Comparison of ENCODE assay signal across 21 cellular contexts in genomic region chr10:81575007-81575406, GRCh38.
"Had no signal": no experiment of that assay in that cellular context is flagged by ENCODE, and none has a peak within 500 bp of the region (broad histone marks: within the 10 kb centered on the region; RNA-seq: fewer than 3 reads in every experiment).

No MANE protein-coding gene starts in this region.

- H3K36me3 ChIP-seq: colonic mucosa, gastrocnemius medialis, neutrophil, pancreas, right lobe of liver, stomach, thyroid gland, vagina had no signal

- H3K27ac ChIP-seq: colonic mucosa, gastrocnemius medialis, neutrophil, pancreas, right lobe of liver, stomach, thyroid gland, vagina had no signal

- ATAC-seq: gastrocnemius medialis; left lobe of liver; natural killer cell treated with Interleukin-12 subunit alpha and Interleukin-12 subunit beta and Interleukin-15 and Interleukin-18, amount 100 ng/mL, for 72 hours; pancreas; right lobe of liver; stimulated activated effector memory CD8-positive, alpha-beta T cell treated with anti-CD3 and anti-CD28 coated beads, Interleukin-12 subunit alpha, Interleukin-12 subunit beta, amount 100 ng/mL, for 72 hours had no signal

- H3K4me3 ChIP-seq: colonic mucosa, gastrocnemius medialis, lung, pancreas, right lobe of liver, stomach, thyroid gland, vagina had no signal

- DNase-seq: colonic mucosa; effector CD8-positive, alpha-beta T cell; endodermal cell; gastrocnemius medialis; kidney; pancreas; retina; right lobe of liver; small intestine; stimulated activated CD4-positive, alpha-beta T cell treated with anti-CD3 and anti-CD28 coated beads, Interleukin-15, amount 100 ng/mL, for 24 hours; stimulated activated CD4-positive, alpha-beta T cell treated with anti-CD3 and anti-CD28 coated beads, Interleukin-2, amount 100 ng/mL, for 48 hours; stimulated activated naive CD4-positive, alpha-beta T cell treated with Interleukin-2 at 50 U/mL for 16 hours; stomach; thyroid gland; trophoblast cell had no signal

- H3K4me1 ChIP-seq: colonic mucosa, gastrocnemius medialis, pancreas, right lobe of liver, stomach, thyroid gland, vagina had no signal

- H3K9me3 ChIP-seq: colonic mucosa, gastrocnemius medialis, neutrophil, pancreas, right lobe of liver, thyroid gland, vagina had no signal

- H3K27me3 ChIP-seq: colonic mucosa, gastrocnemius medialis, neutrophil, pancreas, right lobe of liver, stomach, thyroid gland, vagina had no signal
